ENCODE assay signal across 11 cellular contexts in the genomic region with DNA sequence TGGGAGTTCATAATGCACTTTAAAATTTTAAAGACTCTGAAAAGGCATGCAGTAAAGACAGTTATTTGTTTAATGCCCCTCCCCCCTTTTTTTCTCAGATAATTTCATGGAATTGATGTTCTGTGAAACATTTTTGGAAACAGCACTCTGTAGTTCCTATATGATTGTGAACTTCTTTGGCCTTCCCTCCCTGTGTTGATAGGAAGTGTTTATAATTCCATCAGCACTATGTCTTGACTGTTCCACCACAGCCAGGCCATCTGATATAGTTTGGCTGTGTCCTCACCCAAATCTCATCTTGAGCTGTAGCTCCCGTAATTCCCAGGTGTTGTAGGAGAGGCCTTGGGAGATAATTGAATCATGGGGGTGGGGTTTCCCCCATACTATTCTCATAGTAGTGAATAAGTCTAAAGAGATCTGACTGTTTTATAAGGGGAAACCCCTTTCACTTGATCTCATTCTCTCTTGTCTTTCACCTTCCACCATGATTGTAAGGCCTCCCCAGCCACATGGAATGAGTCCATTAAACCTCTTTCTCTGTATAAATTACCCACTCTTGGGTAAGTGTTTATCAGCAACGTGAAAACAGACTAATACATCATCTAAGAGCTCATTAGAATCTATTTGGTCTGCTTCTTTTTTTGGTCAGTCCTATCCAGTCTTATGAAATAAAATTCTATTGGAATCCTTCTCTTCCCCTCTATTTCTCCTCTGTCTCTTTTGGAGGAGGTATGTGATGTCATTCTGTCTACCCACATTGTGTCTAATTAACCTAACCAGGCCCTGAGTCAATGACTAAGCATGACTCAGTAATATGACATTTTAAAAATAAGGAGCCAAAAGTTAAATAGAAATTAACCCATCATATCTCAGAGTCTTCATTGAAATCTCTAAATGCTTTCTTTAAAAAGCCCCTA. TPM values are rescaled to one million over a fixed set of nuclear protein-coding genes. Genes with fewer than 3 reads are reported as not detected.
A peak's percentile ranks its signal among the peaks of the same experiment; 100 is the strongest.
DNase-seq lines count a peak whose midpoint lies in the region; ATAC-seq and TF ChIP-seq lines count a peak whose summit lies in the region.
"Had no signal": no experiment of that assay in that cellular context is flagged by ENCODE, and none has a peak within 500 bp of the region (broad histone marks: within the 10 kb centered on the region; RNA-seq: fewer than 3 reads in every experiment).

No MANE protein-coding gene starts in this region.

- peaks cover 9% of the 10 kb centered on the region for H3K27me3 Mint-ChIP-seq in activated T-cell treated with anti-CD3 and anti-CD28 coated beads, Interleukin-2, amount 50 U/mL, for 24 hours

- POLR2A ChIA-PET in PC-9 (lab: Charles Lee; ENCODE audit: unreplicated experiment), result no interaction called here

- H3K4me3 ChIP-seq in PC-9, result no peak overlapping the region
- no peak overlapping the region for H3K4me3 ChIP-seq in epithelial cell of proximal tubule (ENCODE audit: low read depth, low read length)
- H3K4me3 ChIP-seq: adrenal gland had no signal

- no peaks in the 10 kb centered on the region for H3K36me3 Mint-ChIP-seq in activated T-cell treated with anti-CD3 and anti-CD28 coated beads, Interleukin-2, amount 50 U/mL, for 24 hours (ENCODE audit: low read depth)

- no peaks in the 10 kb centered on the region for H3K9me2 ChIP-seq in PC-9 (ENCODE audit: insufficient read depth)

- no peak overlapping the region for H3K4me3 Mint-ChIP-seq in activated T-cell treated with anti-CD3 and anti-CD28 coated beads, Interleukin-2, amount 50 U/mL, for 24 hours

- TSS peak; percentile 84 for BruUV-seq in PC-9 (replicated peaks; lab: Mats Ljungman, UMichigan)

- peak; percentile 89 for ATAC-seq in stimulated activated naive CD8-positive, alpha-beta T cell treated with anti-CD3 and anti-CD28 coated beads, Interleukin-15, Interleukin-2, amounts not matched to agents 100 U/mL and 50 U/mL, for 24 hours
- no peak for ATAC-seq in GM21381 (IDR thresholded peaks at IDR 0.05; ENCODE audit: unreplicated experiment)

- H3K9me3 ChIP-seq in PC-9 (ENCODE audit: insufficient read depth, low read depth), result no peaks in the 10 kb centered on the region

- H3K79me2 ChIP-seq in PC-9 (ENCODE audit: low read depth), result no peaks in the 10 kb centered on the region

- peaks cover 16% of the 10 kb centered on the region for H3K4me1 ChIP-seq in PC-9 (replicated peaks; ENCODE audit: insufficient read depth)

- intact Hi-C loops in PC-9 (cut with micrococcal nuclease; ENCODE audit: unreplicated experiment), result no loop called here

- peak overlapping the region; percentile 39 for H3K27ac ChIP-seq in PC-9
- H3K27ac ChIP-seq: adrenal gland, VCaP had no signal

- TF ChIP-seq CTCF in PC-9 (conservative IDR thresholded peaks at IDR 0.05) (no peak), epithelial cell of proximal tubule (conservative IDR thresholded peaks at IDR 0.05; ENCODE audit: low read depth, low read length) (no peak)

- H3K27me3 ChIP-seq in PC-9 (ENCODE audit: insufficient read depth, low read depth), result no peaks in the 10 kb centered on the region
- H3K27me3 ChIP-seq: adrenal gland had no signal

- H4K20me1 ChIP-seq in PC-9 (ENCODE audit: insufficient read depth), result no peaks in the 10 kb centered on the region

- no peaks in the 10 kb centered on the region for H3F3A ChIP-seq in PC-9 (ENCODE audit: insufficient read depth, low read depth)

- CTCF ChIA-PET in PC-9 (lab: Charles Lee), result interaction anchor here (0.6 kb wide), 1 partner anchor 291 kb away, joined by 3 read pairs; no protein-coding TSS in a partner anchor

- H3K36me3 ChIP-seq in PC-9 (ENCODE audit: low read depth), result no peaks in the 10 kb centered on the region
- H3K36me3 ChIP-seq: adrenal gland had no signal

- H2AFZ ChIP-seq in PC-9, result no peak overlapping the region

- peak overlapping the region; percentile 35 for H3K27ac Mint-ChIP-seq in activated T-cell treated with anti-CD3 and anti-CD28 coated beads, Interleukin-2, amount 50 U/mL, for 24 hours

- peak; percentile 30 for DNase-seq in activated T-cell treated with anti-CD3 and anti-CD28 coated beads, Interleukin-2, amount 50 U/mL, for 24 hours
- no peak for DNase-seq in activated T-cell treated with anti-CD3 and anti-CD28 coated beads for 4 hours
- DNase-seq in PC-9, result peak in 1 of 2 experiments; percentile 59
- DNase-seq in epithelial cell of proximal tubule (ENCODE audit: low read depth), result peak; percentile 63
- DNase-seq in stimulated activated naive CD8-positive, alpha-beta T cell treated with anti-CD3 and anti-CD28 coated beads, Interleukin-15, Interleukin-2, amounts not matched to agents 100 U/mL and 50 U/mL, for 24 hours, result peak; percentile 4
- DNase-seq in NCI-H69 (lab: John Stamatoyannopoulos, UW), result no peak
- DNase-seq in NCI-H1694 treated with DMSO at 0.1 percent for 48 hours (lab: John Stamatoyannopoulos, UW), result no peak
- DNase-seq: adrenal gland, NCI-H1048 had no signal

- H3K4me2 ChIP-seq in PC-9, result peak overlapping the region; percentile 32

- peaks cover 2% of the 10 kb centered on the region for H3K9me3 Mint-ChIP-seq in activated T-cell treated with anti-CD3 and anti-CD28 coated beads, Interleukin-2, amount 50 U/mL, for 24 hours

- peaks cover 24% of the 10 kb centered on the region for H3K4me1 Mint-ChIP-seq in activated T-cell treated with anti-CD3 and anti-CD28 coated beads, Interleukin-2, amount 50 U/mL, for 24 hours (ENCODE audit: low read depth)

RNA-seq across cellular contexts. Expression of gene CCDC185, which starts 8.9 kb away (rescaled TPM):
- total RNA-seq in PC-9 (2021) (not detected in 2 replicates), epithelial cell of proximal tubule (not detected in 2 replicates)
- total RNA-seq: adrenal gland had no signal

RNA-seq across cellular contexts. Expression of gene SUSD4, which starts 38.2 kb away (rescaled TPM):
- 2.0 and 3.2 TPM in 2 replicates for total RNA-seq in PC-9 (2021)
- total RNA-seq in epithelial cell of proximal tubule, result 0.07 and 0.12 TPM in 2 replicates

Comparison
In these comparisons a context has a peak if more than half of its experiments do, and no peak if none do; other contexts are left out.
1. DNase-seq: peak in activated T-cell treated with anti-CD3 and anti-CD28 coated beads, Interleukin-2, amount 50 U/mL, for 24 hours (single experiment), epithelial cell of proximal tubule (single experiment) and stimulated activated naive CD8-positive, alpha-beta T cell treated with anti-CD3 and anti-CD28 coated beads, Interleukin-15, Interleukin-2, amounts not matched to agents 100 U/mL and 50 U/mL, for 24 hours (single experiment); none in activated T-cell treated with anti-CD3 and anti-CD28 coated beads for 4 hours (single experiment), NCI-H69 (single experiment) and NCI-H1694 treated with DMSO at 0.1 percent for 48 hours (single experiment).